9 cellular contexts compared by ENCODE assay signal in the genomic region with DNA sequence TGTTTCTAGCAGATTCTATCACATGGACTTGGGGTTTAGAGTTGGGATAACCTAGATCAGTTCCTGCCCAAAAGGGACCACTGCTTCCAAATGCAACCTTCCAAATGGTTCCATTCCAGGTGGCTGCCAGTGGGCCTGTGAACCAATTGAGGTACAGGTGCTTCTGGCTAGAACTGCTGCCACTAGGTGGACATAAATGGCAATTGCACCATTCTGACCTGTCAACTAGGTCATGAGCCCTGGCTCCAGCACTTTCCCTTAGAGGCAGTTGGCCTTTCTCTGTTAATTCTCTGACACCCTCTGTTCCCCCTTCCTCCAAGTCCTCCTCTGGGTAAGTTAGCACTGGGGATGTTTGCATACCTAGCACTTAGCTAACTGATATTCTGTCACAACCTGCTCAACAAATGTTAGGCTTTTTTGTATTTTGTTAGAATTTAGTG. TPM values are rescaled to one million over a fixed set of nuclear protein-coding genes. Genes with fewer than 3 reads are reported as not detected.
DNase-seq lines count a peak whose midpoint lies in the region; ATAC-seq, FAIRE-seq and TF ChIP-seq lines count a peak whose summit lies in the region.
"Had no signal": no experiment of that assay in that cellular context is flagged by ENCODE, and none has a peak within 500 bp of the region (broad histone marks: within the 10 kb centered on the region; RNA-seq: fewer than 3 reads in every experiment).

No MANE protein-coding gene starts in this region.

- in situ Hi-C loops in HepG2 (cut with HindIII; ENCODE audit: extremely low pct_ligation_motif_present, low pct_unique_long_range_greater_than_20kb), result no loop called here

- CTCF ChIA-PET in HepG2 (lab: Yijun Ruan, JAX; ENCODE audit: low intra/inter-chr PET ratio, low total read pairs), result interaction anchor here (2.9 kb wide), 1 partner anchor 31 kb away, joined by 34 read pairs; a partner anchor contains a TSS

- H3K79me2 ChIP-seq in MM.1S (ENCODE audit: low read length) (no peaks in the 10 kb centered on the region), HepG2 (ENCODE audit: insufficient read depth, low read length) (no peaks in the 10 kb centered on the region)

- H3F3A ChIP-seq in MM.1S (ENCODE audit: insufficient read depth, low read length), result no peaks in the 10 kb centered on the region

- TF ChIP-seq CTCF in D721Med (IDR thresholded peaks at IDR 0.05; ENCODE audit: insufficient read depth, missing control alignments) (peak; percentile 43), MM.1S (IDR thresholded peaks at IDR 0.05; ENCODE audit: low read length) (peak; percentile 88), HepG2 (CRISPR knock-in tag; IDR thresholded peaks at IDR 0.05) (peak; percentile 81)

- no peaks in the 10 kb centered on the region for H3K9me3 Mint-ChIP-seq in stimulated activated memory B cell treated with anti-CD40 and anti-IgM and Interleukin-4, amounts not matched to agents 10 μg/mL and 1 μg/mL and 100 μg/mL, for 72 hours

- H3K27ac Mint-ChIP-seq in stimulated activated memory B cell treated with anti-CD40 and anti-IgM and Interleukin-4, amounts not matched to agents 10 μg/mL and 1 μg/mL and 100 μg/mL, for 72 hours, result no peak overlapping the region

- H2AFZ ChIP-seq in MM.1S (ENCODE audit: low read length) (peak overlapping the region; percentile 27), HepG2 (ENCODE audit: low read length) (no peak overlapping the region)

- BruUV-seq in HepG2 (replicated peaks; lab: Mats Ljungman, UMichigan), result no TSS peak

- no peaks in the 10 kb centered on the region for H3K27me3 Mint-ChIP-seq in stimulated activated memory B cell treated with anti-CD40 and anti-IgM and Interleukin-4, amounts not matched to agents 10 μg/mL and 1 μg/mL and 100 μg/mL, for 72 hours

- FAIRE-seq in D721Med (lab: Jason Lieb, UNC), result no peak
- peak; percentile 96 for FAIRE-seq in HepG2 (lab: Jason Lieb, UNC)

- H3K27ac ChIP-seq in MM.1S (ENCODE audit: low read length), result no peak overlapping the region
- H3K27ac ChIP-seq in HepG2 (ENCODE audit: extremely low read length, insufficient read depth, low read length), result no peak overlapping the region
- H3K27ac ChIP-seq: SK-N-MC had no signal

- peak; percentile 38; the same call in 1 of the 2 replicates for TF ChIP-seq RAD21 in HepG2 (CRISPR knock-in tag; IDR thresholded peaks at IDR 0.05)

- H3K27me3 ChIP-seq in MM.1S (replicated peaks; ENCODE audit: insufficient read depth, low read length) (no peaks in the 10 kb centered on the region), HepG2 (ENCODE audit: control insufficient read depth in 1 of 2, insufficient read depth in 2 of 2, low read length in 2 of 2) (peaks cover 0 to 4% of the 10 kb centered on the region in 2 experiments; a peak in 1 of 5 replicates)

- TF ChIP-seq EP300 in HepG2 (IDR thresholded peaks at IDR 0.05; ENCODE audit: low read depth in 2 of 2, low read length in 2 of 2), result no peak
- TF ChIP-seq EP300 in HepG2 (CRISPR knock-in tag; IDR thresholded peaks at IDR 0.05; ENCODE audit: borderline replicate concordance), result no peak

- intact Hi-C loops in HepG2 (cut with micrococcal nuclease; ENCODE audit: unreplicated experiment), result loop anchor here (1.0 kb wide), 2 partner anchors 31 to 244 kb away; no protein-coding TSS in a partner anchor

- no peak for TF ChIP-seq POLR2A in HepG2 (IDR thresholded peaks at IDR 0.05; ENCODE audit: insufficient read depth in 1 of 2, low read depth in 2 of 2, low read length in 2 of 2)

- ATAC-seq in GM21526 (IDR thresholded peaks at IDR 0.05; ENCODE audit: low FRiP score, unreplicated experiment) (peak; percentile 63), HepG2 (peak; percentile 96), GM18868 (IDR thresholded peaks at IDR 0.05; ENCODE audit: unreplicated experiment) (no peak)
- peak; percentile 67 for ATAC-seq in stimulated activated memory B cell treated with anti-CD40 and anti-IgM and Interleukin-4, amounts not matched to agents 10 μg/mL and 1 μg/mL and 100 μg/mL, for 72 hours

- no peak overlapping the region for H3K4me3 Mint-ChIP-seq in stimulated activated memory B cell treated with anti-CD40 and anti-IgM and Interleukin-4, amounts not matched to agents 10 μg/mL and 1 μg/mL and 100 μg/mL, for 72 hours

- no peak overlapping the region for H3K9ac ChIP-seq in MM.1S (ENCODE audit: low read length)
- H3K9ac ChIP-seq in HepG2 (ENCODE audit: insufficient read depth, low read depth, low read length), result no peak overlapping the region

- H3K9me3 ChIP-seq in MM.1S (replicated peaks; ENCODE audit: insufficient read depth, low read length), result no peaks in the 10 kb centered on the region
- H3K9me3 ChIP-seq in HepG2 (ENCODE audit: low read length), result 0 out of 2 replicates have a peak, but pooled peaks cover 5% of the 10 kb centered on the region

- H3K4me3 ChIP-seq in MM.1S (ENCODE audit: low read length), result no peak overlapping the region
- no peak overlapping the region for H3K4me3 ChIP-seq in HepG2 (replicated peaks in 1 of 3; ENCODE audit: insufficient read depth in 1 of 3, low read depth in 2 of 3, low read length in 3 of 3)
- H3K4me3 ChIP-seq: SK-N-MC had no signal

- POLR2A ChIA-PET in HepG2 (lab: Yijun Ruan, JAX), result no interaction called here

- peaks cover 10% of the 10 kb centered on the region for H3K4me1 ChIP-seq in MM.1S (ENCODE audit: low read length)
- H3K4me1 ChIP-seq in HepG2 (ENCODE audit: insufficient read depth, low read length), result no peaks in the 10 kb centered on the region

- H4K20me1 ChIP-seq in MM.1S (ENCODE audit: insufficient read depth, low read length) (no peaks in the 10 kb centered on the region), HepG2 (ENCODE audit: insufficient read depth, low read length) (no peaks in the 10 kb centered on the region)

- H3K9me2 ChIP-seq in MM.1S (replicated peaks; ENCODE audit: insufficient read depth, low read length), result no peaks in the 10 kb centered on the region

- DNase-seq in D721Med (ENCODE audit: insufficient read length, low spot score), result no peak
- peak; percentile 88 for DNase-seq in MM.1S
- DNase-seq in T-helper 1 cell, result peak; percentile 16 to 65 (median 34)
- DNase-seq in astrocyte of the hippocampus (ENCODE audit: low read depth, low spot score), result peak; percentile 33
- DNase-seq in HepG2 (ENCODE audit: low spot score), result peak; percentile 52

- no peak overlapping the region for H3K4me2 ChIP-seq in MM.1S (ENCODE audit: low read depth, low read length)
- no peak overlapping the region for H3K4me2 ChIP-seq in HepG2 (ENCODE audit: low read depth, low read length)

- no peaks in the 10 kb centered on the region for H3K4me1 Mint-ChIP-seq in stimulated activated memory B cell treated with anti-CD40 and anti-IgM and Interleukin-4, amounts not matched to agents 10 μg/mL and 1 μg/mL and 100 μg/mL, for 72 hours

- H3K36me3 Mint-ChIP-seq in stimulated activated memory B cell treated with anti-CD40 and anti-IgM and Interleukin-4, amounts not matched to agents 10 μg/mL and 1 μg/mL and 100 μg/mL, for 72 hours, result no peaks in the 10 kb centered on the region

- H3K36me3 ChIP-seq in MM.1S (replicated peaks; ENCODE audit: insufficient read depth, low read length), result no peaks in the 10 kb centered on the region
- H3K36me3 ChIP-seq in HepG2 (replicated peaks in 1 of 2; ENCODE audit: control insufficient read depth in 1 of 2, insufficient read depth in 2 of 2, low read length in 2 of 2), result no peaks in the 10 kb centered on the region

RNA-seq across cellular contexts. Expression of a gene that starts 16.6 kb away (rescaled TPM):
- total RNA-seq in HepG2 (2016; rRNA removed; fragmentation: Illumina TruSeq; extraction: Trizol), result not detected in 2 replicates
- not detected in 2 replicates for total RNA-seq in HepG2 (2016; cell fraction: cytosol; rRNA removed; fragmentation: Illumina TruSeq; extraction: Trizol; ENCODE audit: low read depth)
- not detected in 2 replicates for total RNA-seq in HepG2 (2016; cell fraction: insoluble cytoplasmic fraction; rRNA removed; fragmentation: Illumina TruSeq; extraction: Trizol)
- total RNA-seq in HepG2 (2016; cell fraction: membrane; rRNA removed; fragmentation: Illumina TruSeq; extraction: Trizol), result not detected in 2 replicates
- total RNA-seq in HepG2 (2016; cell fraction: nucleus; rRNA removed; fragmentation: Illumina TruSeq; extraction: Trizol), result not detected in 2 replicates
- polyA plus RNA-seq in HepG2 (2011; rRNA removed), result not detected in 2 replicates
- polyA plus RNA-seq in HepG2 (2011; cell fraction: cytosol; rRNA removed), result not detected in 2 replicates
- not detected in 2 replicates for polyA plus RNA-seq in HepG2 (2011; cell fraction: nucleus; rRNA removed)
- not detected in 2 replicates for polyA plus RNA-seq in HepG2 (2012)
- not detected in 2 replicates for polyA plus RNA-seq in HepG2 (2016; cell fraction: cytosol; fragmentation: Illumina TruSeq; extraction: Trizol; ENCODE audit: low read depth)
- polyA plus RNA-seq in HepG2 (2016; cell fraction: insoluble cytoplasmic fraction; fragmentation: Illumina TruSeq; extraction: Trizol; ENCODE audit: low read depth), result not detected in 2 replicates
- not detected in 2 replicates for polyA plus RNA-seq in HepG2 (2016; cell fraction: membrane; fragmentation: Illumina TruSeq; extraction: Trizol; ENCODE audit: low read depth)
- not detected in 2 replicates for polyA plus RNA-seq in HepG2 (2016; cell fraction: nucleus; fragmentation: Illumina TruSeq; extraction: Trizol; ENCODE audit: insufficient read depth, low read depth)
- 0.10 TPM in 1 of 2 replicates, not detected in the other for polyA minus RNA-seq in HepG2 (2011; rRNA and poly(A)+ RNA removed; ENCODE audit: low replicate concordance)
- not detected in 2 replicates for polyA minus RNA-seq in HepG2 (2011; cell fraction: cytosol; rRNA and poly(A)+ RNA removed)
- not detected in 2 replicates for polyA minus RNA-seq in HepG2 (2011; cell fraction: nucleus; rRNA and poly(A)+ RNA removed)

RNA-seq across cellular contexts. Expression of a gene that starts 28.6 kb away (rescaled TPM):
- total RNA-seq in HepG2 (2016; rRNA removed; fragmentation: Illumina TruSeq; extraction: Trizol), result 22.1 and 67.0 TPM in 2 replicates
- 19.9 and 21.3 TPM in 2 replicates for total RNA-seq in HepG2 (2016; cell fraction: cytosol; rRNA removed; fragmentation: Illumina TruSeq; extraction: Trizol; ENCODE audit: low read depth)
- total RNA-seq in HepG2 (2016; cell fraction: insoluble cytoplasmic fraction; rRNA removed; fragmentation: Illumina TruSeq; extraction: Trizol), result 20.8 and 59.2 TPM in 2 replicates
- total RNA-seq in HepG2 (2016; cell fraction: membrane; rRNA removed; fragmentation: Illumina TruSeq; extraction: Trizol), result 40.3 and 40.9 TPM in 2 replicates
- total RNA-seq in HepG2 (2016; cell fraction: nucleus; rRNA removed; fragmentation: Illumina TruSeq; extraction: Trizol), result 43.6 and 45.8 TPM in 2 replicates
- polyA plus RNA-seq in HepG2 (2011; rRNA removed), result 30.3 and 37.5 TPM in 2 replicates
- polyA plus RNA-seq in HepG2 (2011; cell fraction: cytosol; rRNA removed), result 14.5 and 21.7 TPM in 2 replicates
- polyA plus RNA-seq in HepG2 (2011; cell fraction: nucleus; rRNA removed), result 9.4 and 15.4 TPM in 2 replicates
- 239 and 295 TPM in 2 replicates for polyA plus RNA-seq in HepG2 (2012)
- polyA plus RNA-seq in HepG2 (2016; cell fraction: cytosol; fragmentation: Illumina TruSeq; extraction: Trizol; ENCODE audit: low read depth), result 128 and 145 TPM in 2 replicates
- 375 and 395 TPM in 2 replicates for polyA plus RNA-seq in HepG2 (2016; cell fraction: insoluble cytoplasmic fraction; fragmentation: Illumina TruSeq; extraction: Trizol; ENCODE audit: low read depth)
- 226 and 237 TPM in 2 replicates for polyA plus RNA-seq in HepG2 (2016; cell fraction: membrane; fragmentation: Illumina TruSeq; extraction: Trizol; ENCODE audit: low read depth)
- polyA plus RNA-seq in HepG2 (2016; cell fraction: nucleus; fragmentation: Illumina TruSeq; extraction: Trizol; ENCODE audit: insufficient read depth, low read depth), result 223 and 239 TPM in 2 replicates
- 10.5 and 18.2 TPM in 2 replicates for polyA minus RNA-seq in HepG2 (2011; rRNA and poly(A)+ RNA removed; ENCODE audit: low replicate concordance)
- 36.3 and 51.7 TPM in 2 replicates for polyA minus RNA-seq in HepG2 (2011; cell fraction: cytosol; rRNA and poly(A)+ RNA removed)
- 39.5 and 51.6 TPM in 2 replicates for polyA minus RNA-seq in HepG2 (2011; cell fraction: nucleus; rRNA and poly(A)+ RNA removed)

RNA-seq across cellular contexts. Expression of a gene that starts 32.3 kb away (rescaled TPM):
- 18.6 and 21.5 TPM in 2 replicates for total RNA-seq in HepG2 (2016; rRNA removed; fragmentation: Illumina TruSeq; extraction: Trizol)
- 5.1 and 6.9 TPM in 2 replicates for total RNA-seq in HepG2 (2016; cell fraction: cytosol; rRNA removed; fragmentation: Illumina TruSeq; extraction: Trizol; ENCODE audit: low read depth)
- total RNA-seq in HepG2 (2016; cell fraction: insoluble cytoplasmic fraction; rRNA removed; fragmentation: Illumina TruSeq; extraction: Trizol), result 17.8 and 21.7 TPM in 2 replicates
- 13.1 and 14.0 TPM in 2 replicates for total RNA-seq in HepG2 (2016; cell fraction: membrane; rRNA removed; fragmentation: Illumina TruSeq; extraction: Trizol)
- 19.3 and 21.1 TPM in 2 replicates for total RNA-seq in HepG2 (2016; cell fraction: nucleus; rRNA removed; fragmentation: Illumina TruSeq; extraction: Trizol)
- polyA plus RNA-seq in HepG2 (2011; rRNA removed), result 8.7 and 10.5 TPM in 2 replicates
- polyA plus RNA-seq in HepG2 (2011; cell fraction: cytosol; rRNA removed), result 5.8 and 10.2 TPM in 2 replicates
- polyA plus RNA-seq in HepG2 (2011; cell fraction: nucleus; rRNA removed), result 8.7 and 9.0 TPM in 2 replicates
- polyA plus RNA-seq in HepG2 (2012), result 7.6 and 8.2 TPM in 2 replicates
- 5.2 and 5.5 TPM in 2 replicates for polyA plus RNA-seq in HepG2 (2016; cell fraction: cytosol; fragmentation: Illumina TruSeq; extraction: Trizol; ENCODE audit: low read depth)
- polyA plus RNA-seq in HepG2 (2016; cell fraction: insoluble cytoplasmic fraction; fragmentation: Illumina TruSeq; extraction: Trizol; ENCODE audit: low read depth), result 16.8 and 17.3 TPM in 2 replicates
- polyA plus RNA-seq in HepG2 (2016; cell fraction: membrane; fragmentation: Illumina TruSeq; extraction: Trizol; ENCODE audit: low read depth), result 8.8 and 10.8 TPM in 2 replicates
- polyA plus RNA-seq in HepG2 (2016; cell fraction: nucleus; fragmentation: Illumina TruSeq; extraction: Trizol; ENCODE audit: insufficient read depth, low read depth), result 13.7 and 21.3 TPM in 2 replicates
- polyA minus RNA-seq in HepG2 (2011; rRNA and poly(A)+ RNA removed; ENCODE audit: low replicate concordance), result 7.5 and 16.1 TPM in 2 replicates
- polyA minus RNA-seq in HepG2 (2011; cell fraction: cytosol; rRNA and poly(A)+ RNA removed), result 3.9 and 6.8 TPM in 2 replicates
- polyA minus RNA-seq in HepG2 (2011; cell fraction: nucleus; rRNA and poly(A)+ RNA removed), result 28.2 and 32.2 TPM in 2 replicates
